Comparison of ENCODE assay signal across 8 cellular contexts in the genomic region with DNA sequence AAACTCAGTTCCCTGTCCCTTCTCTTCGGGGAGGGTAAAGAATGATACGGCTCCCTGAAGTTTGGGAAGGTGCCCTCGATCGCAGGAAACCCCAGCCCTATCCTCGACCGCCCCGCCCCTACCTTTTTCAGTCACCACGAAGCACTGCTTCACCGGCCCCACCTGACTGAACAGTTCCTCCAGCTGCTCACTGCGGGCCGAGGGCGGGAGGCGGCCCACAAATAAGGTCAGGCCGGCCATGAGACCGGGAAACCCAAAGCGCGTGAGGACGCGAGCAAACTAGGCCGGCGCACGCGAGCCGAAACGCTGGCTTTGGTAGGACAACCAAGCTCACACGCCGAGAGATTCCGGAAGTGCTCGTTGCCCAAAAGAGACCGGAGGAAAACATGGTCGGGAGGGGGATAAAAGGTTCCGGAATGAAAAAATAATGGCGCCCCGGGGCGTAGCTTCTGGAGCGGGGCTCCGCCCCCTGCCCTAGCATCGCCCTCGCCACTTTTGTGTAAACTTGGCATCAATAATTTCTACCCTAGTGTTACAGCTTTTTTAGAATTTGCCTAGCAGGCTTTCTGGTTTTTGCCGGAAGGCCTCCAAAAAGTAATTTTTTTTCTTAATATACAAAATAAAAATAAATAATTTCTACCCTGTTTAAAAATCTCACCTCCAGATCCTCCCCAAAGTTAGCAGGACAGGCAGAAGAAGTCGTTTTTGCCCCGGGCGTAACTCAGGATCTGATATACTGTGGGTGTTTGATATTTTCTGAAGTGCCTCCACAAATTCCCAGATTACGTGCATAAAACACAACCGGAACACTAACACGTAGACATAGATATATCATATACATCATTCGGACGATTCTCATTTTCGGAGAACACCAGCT. TPM values are rescaled to one million over a fixed set of nuclear protein-coding genes. Genes with fewer than 3 reads are reported as not detected.
DNase-seq lines count a peak whose midpoint lies in the region; ATAC-seq, FAIRE-seq and TF ChIP-seq lines count a peak whose summit lies in the region.

A gene with protein sequence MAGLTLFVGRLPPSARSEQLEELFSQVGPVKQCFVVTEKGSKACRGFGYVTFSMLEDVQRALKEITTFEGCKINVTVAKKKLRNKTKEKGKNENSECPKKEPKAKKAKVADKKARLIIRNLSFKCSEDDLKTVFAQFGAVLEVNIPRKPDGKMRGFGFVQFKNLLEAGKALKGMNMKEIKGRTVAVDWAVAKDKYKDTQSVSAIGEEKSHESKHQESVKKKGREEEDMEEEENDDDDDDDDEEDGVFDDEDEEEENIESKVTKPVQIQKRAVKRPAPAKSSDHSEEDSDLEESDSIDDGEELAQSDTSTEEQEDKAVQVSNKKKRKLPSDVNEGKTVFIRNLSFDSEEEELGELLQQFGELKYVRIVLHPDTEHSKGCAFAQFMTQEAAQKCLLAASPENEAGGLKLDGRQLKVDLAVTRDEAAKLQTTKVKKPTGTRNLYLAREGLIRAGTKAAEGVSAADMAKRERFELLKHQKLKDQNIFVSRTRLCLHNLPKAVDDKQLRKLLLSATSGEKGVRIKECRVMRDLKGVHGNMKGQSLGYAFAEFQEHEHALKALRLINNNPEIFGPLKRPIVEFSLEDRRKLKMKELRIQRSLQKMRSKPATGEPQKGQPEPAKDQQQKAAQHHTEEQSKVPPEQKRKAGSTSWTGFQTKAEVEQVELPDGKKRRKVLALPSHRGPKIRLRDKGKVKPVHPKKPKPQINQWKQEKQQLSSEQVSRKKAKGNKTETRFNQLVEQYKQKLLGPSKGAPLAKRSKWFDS (minus strand): TSS at position 355 of the 877 bp plus-strand sequence. CDS start 115 bp downstream, at position 240.

- H3K27ac ChIP-seq in astrocyte (ENCODE audit: low read depth, low read length), result peak within 1 kb of the TSS; percentile 72
- H3K27ac ChIP-seq in aorta (ENCODE audit: low read depth in 1 of 2, low read length in 2 of 2), result peak within 1 kb of the TSS in 1 of 2 donors; percentile 93

- H3K36me3 ChIP-seq in astrocyte (ENCODE audit: insufficient read depth, low read length) (peaks cover 3% of the 10 kb centered on the region), aorta (ENCODE audit: control insufficient read depth in 1 of 2, insufficient read depth in 2 of 2, low read length in 1 of 2) (peaks cover 0 to 6% of the 10 kb centered on the region in 2 donors)

- intact Hi-C loops in aorta (cut with DNase I), result loop anchor here in 1 of 2 donors (10.0 kb wide), 1 partner anchor 131 kb away; a partner anchor contains a TSS

- peaks cover 5% of the 10 kb centered on the region for H3K4me1 ChIP-seq in astrocyte (ENCODE audit: insufficient read depth, low read length)
- H3K4me1 ChIP-seq in aorta (ENCODE audit: control insufficient read depth in 1 of 2, insufficient read depth in 2 of 2, low read length in 2 of 2), result peaks cover 3% of the 10 kb centered on the region in 2 donors

- peak within 1 kb of the TSS; percentile 96 for H3K4me2 ChIP-seq in astrocyte (ENCODE audit: low read length)

- H3K27me3 ChIP-seq in astrocyte (ENCODE audit: insufficient read depth, low read length) (peaks cover 6% of the 10 kb centered on the region), aorta (ENCODE audit: control insufficient read depth in 1 of 2, insufficient read depth in 2 of 2, low read length in 1 of 2) (no peaks in the 10 kb centered on the region)

- peaks cover 29% of the 10 kb centered on the region for H4K20me1 ChIP-seq in astrocyte (ENCODE audit: insufficient read depth, low read length)

- H3K27me3 Mint-ChIP-seq in astrocyte (ENCODE audit: low read depth, unreplicated experiment), result peaks cover 15% of the 10 kb centered on the region

- peaks cover 10% of the 10 kb centered on the region for H3K4me1 Mint-ChIP-seq in astrocyte (ENCODE audit: low read depth, unreplicated experiment)

- H3K9ac ChIP-seq in astrocyte (ENCODE audit: low read length), result peak within 1 kb of the TSS; percentile 97

- no peaks in the 10 kb centered on the region for H3K9me3 Mint-ChIP-seq in astrocyte (ENCODE audit: unreplicated experiment)

- H3K27ac Mint-ChIP-seq in astrocyte (ENCODE audit: unreplicated experiment), result peak within 1 kb of the TSS; percentile 62

- 12 to 13% methylated on average over 49 of the region's 49 CpGs for WGBS in aorta, 2 donors

- ATAC-seq in HG02943 (IDR thresholded peaks at IDR 0.05; ENCODE audit: low read depth, unreplicated experiment) (peak; percentile 97), aorta (ENCODE audit: low FRiP score) (peak; percentile 96)

- peak; percentile 69 for FAIRE-seq in GM18507 (lab: Jason Lieb, UNC)
- FAIRE-seq in astrocyte (lab: Jason Lieb, UNC), result no peak

- H3K79me2 ChIP-seq in astrocyte (ENCODE audit: insufficient read depth, low read length), result peaks cover 43% of the 10 kb centered on the region

- no peak for TF ChIP-seq CTCF in astrocyte (IDR thresholded peaks at IDR 0.05; ENCODE audit: insufficient read depth, low read depth, low read length)

- H3K4me3 Mint-ChIP-seq in astrocyte (ENCODE audit: unreplicated experiment), result peak within 1 kb of the TSS; percentile 95

- H3K9me3 ChIP-seq in astrocyte (ENCODE audit: insufficient read depth, low read depth, low read length) (no peaks in the 10 kb centered on the region), aorta (ENCODE audit: control insufficient read depth, low read length) (no peaks in the 10 kb centered on the region)

- DNase-seq in GM18507 (ENCODE audit: extremely low spot score, insufficient read length, low read depth), result peak; percentile 82
- DNase-seq in NCI-H1930 (lab: John Stamatoyannopoulos, UW), result peak; percentile 86 to 91
- DNase-seq in T-helper 22 cell (ENCODE audit: low read depth), result peak; percentile 75
- peak; percentile 83 for DNase-seq in astrocyte (ENCODE audit: low read depth)
- DNase-seq in hepatic stellate cell (ENCODE audit: low spot score), result peak; percentile 91
- peak; percentile 75 for DNase-seq in renal cortical epithelial cell (ENCODE audit: low read depth)
- DNase-seq in aorta, result peak; percentile 91 to 92

- H3K36me3 Mint-ChIP-seq in astrocyte (ENCODE audit: low read depth, unreplicated experiment), result no peaks in the 10 kb centered on the region

- peak within 1 kb of the TSS; percentile 99 for H3K4me3 ChIP-seq in astrocyte (ENCODE audit: insufficient read depth, low read depth, low read length)
- H3K4me3 ChIP-seq in aorta (ENCODE audit: low read length in 2 of 2), result peak within 1 kb of the TSS; percentile 79 to 88

- H2AFZ ChIP-seq in astrocyte (ENCODE audit: low read depth, low read length), result peak within 1 kb of the TSS; percentile 89

RNA-seq across cellular contexts. Expression of the gene that starts here (rescaled TPM):
- total RNA-seq in astrocyte (37.3 and 40.2 TPM in 2 replicates), renal cortical epithelial cell (13.4 and 22.0 TPM in 2 replicates), aorta (10 to 100 TPM; 38.4 to 41.5 TPM)
- polyA plus RNA-seq in aorta, result 10 to 100 TPM in 1 of 2 donors, 1 to 10 TPM in 1; 5.0 to 26.3 TPM
